Comparison of ENCODE assay signal across 34 cellular contexts in genomic region chr9:289121-289520, GRCh38.
"Had no signal": no experiment of that assay in that cellular context is flagged by ENCODE, and none has a peak within 500 bp of the region (broad histone marks: within the 10 kb centered on the region; RNA-seq: fewer than 3 reads in every experiment).

No MANE protein-coding gene starts in this region.

- ATAC-seq: activated CD4-positive, CD25-positive, alpha-beta regulatory T cell treated with anti-CD3 and anti-CD28 coated beads, Interleukin-2, amount 50 U/mL, for 24 hours; activated CD8-positive, alpha-beta memory T cell treated with anti-CD3 and anti-CD28 coated beads, Interleukin-2, amount 10 ng/mL, durations not matched to agents 7 days and 5 days; activated CD8-positive, alpha-beta T cell treated with anti-CD3 and anti-CD28 coated beads, Interleukin-2, amount 10 ng/mL, durations not matched to agents 7 days and 5 days; activated naive CD8-positive, alpha-beta T cell treated with anti-CD3 and anti-CD28 coated beads, Interleukin-2, amount 50 U/mL, for 24 hours; body of pancreas; effector memory CD8-positive, alpha-beta T cell; foreskin keratinocyte; gastrocnemius medialis; T-cell had no signal

- H3K27me3 ChIP-seq: adrenal gland, body of pancreas, esophagus muscularis mucosa, foreskin keratinocyte, gastrocnemius medialis had no signal

- H3K4me1 ChIP-seq: adrenal gland, body of pancreas, gastrocnemius medialis had no signal

- H3K27ac ChIP-seq: adrenal gland, body of pancreas, foreskin keratinocyte, gastrocnemius medialis, WERI-Rb-1 had no signal

- H3K4me3 Mint-ChIP-seq: activated B cell treated with CpG ODN at 0.5 μM for 24 hours; activated CD8-positive, alpha-beta memory T cell treated with anti-CD3 and anti-CD28 coated beads, Interleukin-2, amount 10 ng/mL, durations not matched to agents 7 days and 5 days; activated CD8-positive, alpha-beta T cell treated with anti-CD3 and anti-CD28 coated beads, Interleukin-2, amount 10 ng/mL, durations not matched to agents 7 days and 5 days; activated naive CD4-positive, alpha-beta T cell treated with anti-CD3 and anti-CD28 coated beads for 36 hours; activated naive CD4-positive, alpha-beta T cell treated with anti-CD3 and anti-CD28 coated beads, Interleukin-2, amount 50 U/mL, for 24 hours; activated naive CD8-positive, alpha-beta T cell treated with anti-CD3 and anti-CD28 coated beads for 36 hours; activated naive CD8-positive, alpha-beta T cell treated with anti-CD3 and anti-CD28 coated beads, Interleukin-2, amount 50 U/mL, for 24 hours; activated T-helper 1 cell treated with anti-CD3 and anti-CD28 coated beads, Interleukin-12 subunit alpha, Interleukin-12 subunit beta, Interleukin-2, Interleukin-4 antibody, amounts not matched to agents 30 ng/mL and 10 ng/mL and 1 ng/mL, durations not matched to agents 14 hours and 24 hours and 36 hours; effector memory CD8-positive, alpha-beta T cell; T-cell; T-helper 1 cell treated with Interleukin-12 subunit alpha and Interleukin-12 subunit beta and Interleukin-4 antibody, amounts not matched to agents 30 μg/mL and 1 μg/mL, for 36 hours had no signal

- H3K36me3 ChIP-seq: adrenal gland, esophagus muscularis mucosa, gastrocnemius medialis, WERI-Rb-1 had no signal

- H3K9me3 Mint-ChIP-seq: activated B cell treated with CpG ODN at 0.5 μM for 24 hours; activated naive CD4-positive, alpha-beta T cell treated with anti-CD3 and anti-CD28 coated beads for 36 hours; activated naive CD4-positive, alpha-beta T cell treated with anti-CD3 and anti-CD28 coated beads, Interleukin-2, amount 50 U/mL, for 24 hours; activated naive CD8-positive, alpha-beta T cell treated with anti-CD3 and anti-CD28 coated beads for 36 hours; activated naive CD8-positive, alpha-beta T cell treated with anti-CD3 and anti-CD28 coated beads, Interleukin-2, amount 50 U/mL, for 24 hours; activated T-helper 1 cell treated with anti-CD3 and anti-CD28 coated beads, Interleukin-12 subunit alpha, Interleukin-12 subunit beta, Interleukin-2, Interleukin-4 antibody, amounts not matched to agents 30 ng/mL and 10 ng/mL and 1 ng/mL, durations not matched to agents 14 hours and 24 hours and 36 hours; activated T-helper 2 cell treated with anti-CD3 and anti-CD28 coated beads, Interferon-gamma antibody, Interleukin-2, Interleukin-4, amounts not matched to agents 10 μg/mL and 5 μg/mL and 100 μg/mL, durations not matched to agents 14 hours and 24 hours and 36 hours; effector memory CD8-positive, alpha-beta T cell; T-cell; T-helper 1 cell treated with Interleukin-12 subunit alpha and Interleukin-12 subunit beta and Interleukin-4 antibody, amounts not matched to agents 30 μg/mL and 1 μg/mL, for 36 hours had no signal

- H3K9me3 ChIP-seq: adrenal gland, body of pancreas, esophagus muscularis mucosa, gastrocnemius medialis had no signal

- H3K27me3 Mint-ChIP-seq: activated B cell treated with CpG ODN at 0.5 μM for 24 hours; activated CD8-positive, alpha-beta memory T cell treated with anti-CD3 and anti-CD28 coated beads, Interleukin-2, amount 10 ng/mL, durations not matched to agents 7 days and 5 days; activated naive CD4-positive, alpha-beta T cell treated with anti-CD3 and anti-CD28 coated beads, Interleukin-2, amount 50 U/mL, for 24 hours; activated naive CD8-positive, alpha-beta T cell treated with anti-CD3 and anti-CD28 coated beads for 36 hours; activated naive CD8-positive, alpha-beta T cell treated with anti-CD3 and anti-CD28 coated beads, Interleukin-2, amount 50 U/mL, for 24 hours; effector memory CD8-positive, alpha-beta T cell; T-cell had no signal

- H3K27ac Mint-ChIP-seq: activated CD8-positive, alpha-beta T cell treated with anti-CD3 and anti-CD28 coated beads, Interleukin-2, amount 10 ng/mL, durations not matched to agents 7 days and 5 days; activated naive CD4-positive, alpha-beta T cell treated with anti-CD3 and anti-CD28 coated beads for 36 hours; activated naive CD8-positive, alpha-beta T cell treated with anti-CD3 and anti-CD28 coated beads for 36 hours; activated naive CD8-positive, alpha-beta T cell treated with anti-CD3 and anti-CD28 coated beads, Interleukin-2, amount 50 U/mL, for 24 hours; activated T-helper 2 cell treated with anti-CD3 and anti-CD28 coated beads, Interferon-gamma antibody, Interleukin-2, Interleukin-4, amounts not matched to agents 10 μg/mL and 5 μg/mL and 100 μg/mL, durations not matched to agents 14 hours and 24 hours and 36 hours; T-helper 1 cell treated with Interleukin-12 subunit alpha and Interleukin-12 subunit beta and Interleukin-4 antibody, amounts not matched to agents 30 μg/mL and 1 μg/mL, for 36 hours had no signal

- DNase-seq: activated B cell treated with CpG ODN at 0.5 μM for 24 hours; activated CD4-positive, alpha-beta T cell treated with anti-CD3 and anti-CD28 coated beads for 48 hours; activated CD4-positive, alpha-beta T cell treated with anti-CD3 and anti-CD28 coated beads, Interleukin-2, amount 50 U/mL, for 1 hour; activated CD4-positive, alpha-beta T cell treated with anti-CD3 and anti-CD28 coated beads, Interleukin-2, amount 50 U/mL, for 48 hours; activated CD8-positive, alpha-beta memory T cell treated with anti-CD3 and anti-CD28 coated beads, Interleukin-2, amount 10 ng/mL, durations not matched to agents 7 days and 5 days; activated CD8-positive, alpha-beta memory T cell treated with anti-CD3 and anti-CD28 coated beads, Interleukin-2, amount 50 U/mL, for 4 hours; activated CD8-positive, alpha-beta T cell treated with anti-CD3 and anti-CD28 coated beads, Interleukin-2, amount 10 ng/mL, durations not matched to agents 7 days and 5 days; activated effector memory CD4-positive, alpha-beta T cell treated with anti-CD3 and anti-CD28 coated beads, Interleukin-2, amount 50 U/mL, for 16 hours; activated naive CD4-positive, alpha-beta T cell treated with anti-CD3 and anti-CD28 coated beads for 36 hours; activated naive CD8-positive, alpha-beta T cell treated with anti-CD3 and anti-CD28 coated beads for 36 hours; activated naive CD8-positive, alpha-beta T cell treated with anti-CD3 and anti-CD28 coated beads, Interleukin-2, amount 50 U/mL, for 24 hours; activated T-cell treated with anti-CD3 and anti-CD28 coated beads, Interleukin-2, amount 50 U/mL, for 1 hour; activated T-cell treated with anti-CD3 and anti-CD28 coated beads, Interleukin-2, amount 50 U/mL, for 48 hours; adrenal gland; amygdala; aorta; body of pancreas; caudate nucleus; cortex of kidney; dermis blood vessel endothelial cell; effector CD4-positive, alpha-beta T cell; effector memory CD8-positive, alpha-beta T cell; gastrocnemius medialis; glutamatergic neuron; T-cell; T-helper 9 cell; WERI-Rb-1 had no signal

- H3K4me3 ChIP-seq: adrenal gland, body of pancreas, esophagus muscularis mucosa, gastrocnemius medialis had no signal
